13 cellular contexts compared by ENCODE assay signal in genomic region chr2:150630587-150631235, GRCh38.
DNase-seq lines count a peak whose midpoint lies in the region; ATAC-seq and TF ChIP-seq lines count a peak whose summit lies in the region.
"Had no signal": no experiment of that assay in that cellular context is flagged by ENCODE, and none has a peak within 500 bp of the region (broad histone marks: within the 10 kb centered on the region; RNA-seq: fewer than 3 reads in every experiment).

No MANE protein-coding gene starts in this region.

- CTCF ChIA-PET in PC-9 (lab: Charles Lee): no interaction called here

- H3F3A ChIP-seq in PC-9 (ENCODE audit: insufficient read depth, low read depth): no peaks in the 10 kb centered on the region

- no peak for ATAC-seq in left ventricle myocardium superior
- ATAC-seq in GM19035 (IDR thresholded peaks at IDR 0.05; ENCODE audit: unreplicated experiment): no peak
- ATAC-seq in activated T-cell treated with anti-CD3 and anti-CD28 coated beads, Interleukin-2, amount 50 U/mL, for 72 hours (replicated peaks in 1 of 2): no peak

- peaks cover 4% of the 10 kb centered on the region for H3K27me3 Mint-ChIP-seq in activated T-cell treated with anti-CD3 and anti-CD28 coated beads, Interleukin-2, amount 50 U/mL, for 72 hours (ENCODE audit: low read depth)

- no peaks in the 10 kb centered on the region for H3K36me3 ChIP-seq in PC-9 (ENCODE audit: low read depth)
- H3K36me3 ChIP-seq: transverse colon had no signal

- H3K9me3 Mint-ChIP-seq in activated T-cell treated with anti-CD3 and anti-CD28 coated beads, Interleukin-2, amount 50 U/mL, for 72 hours: no peaks in the 10 kb centered on the region

- no peak for TF ChIP-seq CTCF in PC-9 (conservative IDR thresholded peaks at IDR 0.05)

- intact Hi-C loops in PC-9 (cut with micrococcal nuclease; ENCODE audit: unreplicated experiment) (no loop called here), left ventricle myocardium superior (cut with micrococcal nuclease) (no loop called here)

- no peak overlapping the region for H3K27ac ChIP-seq in PC-9
- H3K27ac ChIP-seq: transverse colon had no signal

- no peak overlapping the region for H3K27ac Mint-ChIP-seq in activated T-cell treated with anti-CD3 and anti-CD28 coated beads, Interleukin-2, amount 50 U/mL, for 72 hours

- H3K79me2 ChIP-seq in PC-9 (ENCODE audit: low read depth): no peaks in the 10 kb centered on the region

- H3K36me3 Mint-ChIP-seq in activated T-cell treated with anti-CD3 and anti-CD28 coated beads, Interleukin-2, amount 50 U/mL, for 72 hours (ENCODE audit: insufficient read depth in 2 of 2): no peaks in the 10 kb centered on the region

- H3K4me1 ChIP-seq in PC-9 (replicated peaks; ENCODE audit: insufficient read depth): no peaks in the 10 kb centered on the region
- H3K4me1 ChIP-seq: transverse colon had no signal

- no TSS peak for BruUV-seq in PC-9 (replicated peaks; lab: Mats Ljungman, UMichigan)

- H3K4me3 Mint-ChIP-seq in activated T-cell treated with anti-CD3 and anti-CD28 coated beads, Interleukin-2, amount 50 U/mL, for 72 hours: no peak overlapping the region

- no peaks in the 10 kb centered on the region for H3K27me3 ChIP-seq in PC-9 (ENCODE audit: insufficient read depth, low read depth)
- H3K27me3 ChIP-seq: transverse colon had no signal

- H3K9me2 ChIP-seq in PC-9 (ENCODE audit: insufficient read depth): no peaks in the 10 kb centered on the region

- DNase-seq in HuH-7.5 (ENCODE audit: low spot score) (peak; percentile 28), dermis blood vessel endothelial cell (peak; percentile 28), kidney glomerular epithelial cell (lab: John Stamatoyannopoulos, UW) (peak; percentile 95), retina (peak; percentile 61), PC-9 (no peak), left ventricle myocardium superior (no peak)
- DNase-seq in activated T-cell treated with anti-CD3 and anti-CD28 coated beads, Interleukin-2, amount 50 U/mL, for 72 hours: no peak
- DNase-seq: activated CD4-positive, alpha-beta T cell treated with anti-CD3 and anti-CD28 coated beads for 4 hours; NCI-H1694 treated with DMSO at 0.1 percent for 48 hours; NCI-H748 treated with DMSO at 0.1 percent for 48 hours; stimulated activated CD4-positive, alpha-beta T cell treated with anti-CD3 and anti-CD28 coated beads, Interleukin-2, amount 100 ng/mL, for 48 hours; transverse colon had no signal

- H4K20me1 ChIP-seq in PC-9 (ENCODE audit: insufficient read depth): no peaks in the 10 kb centered on the region

- no peak overlapping the region for H3K4me2 ChIP-seq in PC-9

- no peak overlapping the region for H2AFZ ChIP-seq in PC-9

- H3K9me3 ChIP-seq in PC-9 (ENCODE audit: insufficient read depth, low read depth): no peaks in the 10 kb centered on the region
- H3K9me3 ChIP-seq: transverse colon had no signal

- no peaks in the 10 kb centered on the region for H3K4me1 Mint-ChIP-seq in activated T-cell treated with anti-CD3 and anti-CD28 coated beads, Interleukin-2, amount 50 U/mL, for 72 hours (ENCODE audit: low read depth)

- POLR2A ChIA-PET in PC-9 (lab: Charles Lee; ENCODE audit: unreplicated experiment): no interaction called here

- no peak overlapping the region for H3K4me3 ChIP-seq in PC-9
- H3K4me3 ChIP-seq: transverse colon had no signal

Comparison
In these comparisons a context has a peak if more than half of its experiments do, and no peak if none do; other contexts are left out.
1. DNase-seq: peak in HuH-7.5 (single experiment), dermis blood vessel endothelial cell (single experiment), kidney glomerular epithelial cell (single experiment) and retina (single experiment); none in PC-9 (0 of 2), left ventricle myocardium superior (single experiment) and activated T-cell treated with anti-CD3 and anti-CD28 coated beads, Interleukin-2, amount 50 U/mL, for 72 hours (0 of 2).